ENCODE assay signal across 11 cellular contexts in the genomic region with DNA sequence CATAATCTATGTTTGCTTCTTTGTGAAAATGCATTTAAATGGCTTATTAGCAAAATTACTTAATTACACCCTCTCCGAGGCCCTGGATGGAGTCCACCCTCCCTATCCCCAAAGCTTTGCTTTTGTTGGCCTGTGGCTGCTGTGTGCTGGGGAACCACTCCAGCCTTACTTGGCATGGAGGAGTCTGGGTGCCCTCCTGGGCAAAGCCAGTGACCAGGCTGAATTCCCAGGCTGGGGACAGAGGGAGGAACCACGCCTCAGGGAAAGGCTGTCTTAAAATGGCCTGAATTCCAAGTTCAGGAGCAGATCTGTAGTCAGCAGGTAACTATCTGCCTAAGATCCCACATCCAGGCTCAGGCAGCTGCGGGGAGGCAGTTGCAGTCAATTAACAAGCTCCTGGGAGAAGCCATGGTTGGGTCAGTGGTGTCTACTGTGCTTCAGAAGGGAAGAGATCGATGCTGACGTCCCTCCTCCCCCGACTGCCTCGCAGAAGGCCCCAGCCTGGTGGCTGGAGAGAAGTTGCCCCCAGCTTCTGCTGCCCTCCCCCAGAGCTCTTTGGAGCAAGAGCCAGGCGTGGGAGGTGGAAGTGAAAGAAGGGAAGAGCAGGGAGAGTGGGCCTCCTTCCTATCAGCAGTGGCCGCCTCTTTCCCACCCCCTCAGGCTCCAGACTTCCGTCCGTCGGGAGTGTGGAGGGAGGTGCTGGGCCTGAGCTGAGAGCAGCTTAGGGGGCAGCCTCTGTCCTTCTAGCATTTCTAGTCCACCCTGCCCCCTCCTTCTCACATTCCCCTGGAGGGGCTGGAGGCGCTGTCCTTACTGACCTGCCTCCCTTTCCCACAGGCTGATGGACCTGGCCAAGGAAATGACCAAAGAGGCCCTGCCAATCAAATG. TPM values are rescaled to one million over a fixed set of nuclear protein-coding genes. Genes with fewer than 3 reads are reported as not detected.
DNase-seq lines count a peak whose midpoint lies in the region; ATAC-seq and TF ChIP-seq lines count a peak whose summit lies in the region.
"Had no signal": no experiment of that assay in that cellular context is flagged by ENCODE, and none has a peak within 500 bp of the region (broad histone marks: within the 10 kb centered on the region; RNA-seq: fewer than 3 reads in every experiment).

No MANE protein-coding gene starts in this region.

- H3K27me3 ChIP-seq in CD8-positive, alpha-beta memory T cell (ENCODE audit: insufficient read depth, low read length, poor library complexity, severe bottlenecking): no peaks in the 10 kb centered on the region
- H3K27me3 ChIP-seq in ovary: no peaks in the 10 kb centered on the region

- H3K27ac Mint-ChIP-seq in CD8-positive, alpha-beta memory T cell: peak overlapping the region in 1 of 8 donors; percentile 54
- H3K27ac Mint-ChIP-seq in activated naive CD4-positive, alpha-beta T cell treated with anti-CD3 and anti-CD28 coated beads, Interleukin-2, amount 50 U/mL, for 72 hours: no peak overlapping the region
- H3K27ac Mint-ChIP-seq: activated naive CD8-positive, alpha-beta T cell treated with anti-CD3 and anti-CD28 coated beads, Interleukin-2, amount 10 ng/mL, durations not matched to agents 7 days and 5 days had no signal

- H3K36me3 ChIP-seq in CD8-positive, alpha-beta memory T cell (ENCODE audit: insufficient read depth, low read length): no peaks in the 10 kb centered on the region
- H3K36me3 ChIP-seq in ovary: no peaks in the 10 kb centered on the region

- DNase-seq in CD8-positive, alpha-beta memory T cell: no peak
- DNase-seq in UCSD-AML1 (lab: John Stamatoyannopoulos, UW; ENCODE audit: unreplicated experiment): peak; percentile 82
- DNase-seq in head of caudate nucleus: peak in 27 of 42 donors; percentile 9 to 77 (median 54)
- peak; percentile 80 to 89 (median 85) for DNase-seq in ovary
- no peak for DNase-seq in activated CD4-positive, alpha-beta T cell treated with anti-CD3 and anti-CD28 coated beads for 4 hours
- DNase-seq in activated naive CD4-positive, alpha-beta T cell treated with anti-CD3 and anti-CD28 coated beads, Interleukin-2, amount 50 U/mL, for 72 hours (ENCODE audit: low spot score in 2 of 2): no peak
- no peak for DNase-seq in activated CD4-positive, alpha-beta T cell treated with anti-CD3 and anti-CD28 coated beads for 1 hour
- DNase-seq in activated naive CD4-positive, alpha-beta T cell (lab: John Stamatoyannopoulos, UW): no peak
- DNase-seq: activated naive CD8-positive, alpha-beta T cell treated with anti-CD3 and anti-CD28 coated beads, Interleukin-2, amount 10 ng/mL, durations not matched to agents 7 days and 5 days; COR-L47; NCI-H82 had no signal

- peaks cover 19% of the 10 kb centered on the region for H3K4me1 ChIP-seq in CD8-positive, alpha-beta memory T cell (ENCODE audit: insufficient read depth, low read length)
- peaks cover 13% of the 10 kb centered on the region for H3K4me1 ChIP-seq in ovary (ENCODE audit: insufficient read depth)

- peaks cover 0 to 8% of the 10 kb centered on the region in 2 donors for H3K27me3 Mint-ChIP-seq in CD8-positive, alpha-beta memory T cell

- no peaks in the 10 kb centered on the region for H3K9me3 Mint-ChIP-seq in CD8-positive, alpha-beta memory T cell
- no peaks in the 10 kb centered on the region for H3K9me3 Mint-ChIP-seq in activated naive CD4-positive, alpha-beta T cell treated with anti-CD3 and anti-CD28 coated beads, Interleukin-2, amount 50 U/mL, for 72 hours
- H3K9me3 Mint-ChIP-seq: activated naive CD8-positive, alpha-beta T cell treated with anti-CD3 and anti-CD28 coated beads, Interleukin-2, amount 10 ng/mL, durations not matched to agents 7 days and 5 days had no signal

- H3K36me3 Mint-ChIP-seq in CD8-positive, alpha-beta memory T cell: peaks cover 0 to 2% (median 0%) of the 10 kb centered on the region in 3 donors
- H3K36me3 Mint-ChIP-seq in activated naive CD4-positive, alpha-beta T cell treated with anti-CD3 and anti-CD28 coated beads, Interleukin-2, amount 50 U/mL, for 72 hours: no peaks in the 10 kb centered on the region
- H3K36me3 Mint-ChIP-seq: activated naive CD8-positive, alpha-beta T cell treated with anti-CD3 and anti-CD28 coated beads, Interleukin-2, amount 10 ng/mL, durations not matched to agents 7 days and 5 days had no signal

- H3K9me3 ChIP-seq in CD8-positive, alpha-beta memory T cell (ENCODE audit: low read length): no peaks in the 10 kb centered on the region
- H3K9me3 ChIP-seq in ovary: no peaks in the 10 kb centered on the region

- 10 to 19% (median 11%) methylated on average over 13 of the region's 13 CpGs for WGBS in ovary, 3 donors

- no peak for ATAC-seq in activated naive CD4-positive, alpha-beta T cell treated with anti-CD3 and anti-CD28 coated beads, Interleukin-2, amount 50 U/mL, for 72 hours

- TF ChIP-seq EP300 in ovary (IDR thresholded peaks at IDR 0.05): no peak

- POLR2A ChIA-PET in CD8-positive, alpha-beta memory T cell (lab: Charles Lee): interaction anchor here (0.6 kb wide), 1 partner anchor 58 kb away, joined by 3 read pairs; no protein-coding TSS in a partner anchor

- H3K27ac ChIP-seq in CD8-positive, alpha-beta memory T cell (ENCODE audit: low read depth, low read length): peak overlapping the region; percentile 14
- peak overlapping the region; percentile 68 to 79 for H3K27ac ChIP-seq in ovary

- CTCF ChIA-PET in CD8-positive, alpha-beta memory T cell (lab: Charles Lee): interaction anchor here (0.8 to 1.5 kb wide), 2 partner anchors 12 kb away, joined by 3 to 4 read pairs; no protein-coding TSS in a partner anchor

- peaks cover 11 to 19% (median 15%) of the 10 kb centered on the region in 3 donors for H3K4me1 Mint-ChIP-seq in CD8-positive, alpha-beta memory T cell

- H3K4me3 ChIP-seq in CD8-positive, alpha-beta memory T cell (ENCODE audit: low read length): no peak overlapping the region
- H3K4me3 ChIP-seq in ovary: no peak overlapping the region

- no peak for TF ChIP-seq POLR2A in ovary (IDR thresholded peaks at IDR 0.05)

- H3K4me3 Mint-ChIP-seq in CD8-positive, alpha-beta memory T cell: no peak overlapping the region
- H3K4me3 Mint-ChIP-seq: activated naive CD8-positive, alpha-beta T cell treated with anti-CD3 and anti-CD28 coated beads, Interleukin-2, amount 10 ng/mL, durations not matched to agents 7 days and 5 days had no signal

- intact Hi-C loops in head of caudate nucleus (cut with DNase I) (no loop called here), ovary (cut with DNase I) (no loop called here)

- no peak for TF ChIP-seq CTCF in ovary (IDR thresholded peaks at IDR 0.05)

RNA-seq across cellular contexts. Expression of gene VASH1, which starts 11.3 kb away (rescaled TPM):
- 1 to 10 TPM; 5.7 to 6.3 TPM for total RNA-seq in CD8-positive, alpha-beta memory T cell
- polyA plus RNA-seq in CD8-positive, alpha-beta memory T cell: 1.4 TPM
- 10 to 100 TPM in 5 of 7 donors, 1 to 10 TPM in 2; 5.1 to 23.8 (median 16.7) TPM for total RNA-seq in ovary
- polyA plus RNA-seq in ovary: 10 to 100 TPM; 10.9 to 21.6 TPM
- 1 to 10 TPM; 1.8 to 6.5 TPM for total RNA-seq in activated naive CD4-positive, alpha-beta T cell treated with anti-CD3 and anti-CD28 coated beads, Interleukin-2, amount 50 U/mL, for 72 hours

RNA-seq across cellular contexts. Expression of gene ANGEL1, which starts 40.1 kb away (rescaled TPM):
- 10 to 100 TPM; 16.0 to 17.1 TPM for total RNA-seq in CD8-positive, alpha-beta memory T cell
- polyA plus RNA-seq in CD8-positive, alpha-beta memory T cell: 19.7 TPM
- 10 to 100 TPM; 13.9 to 24.4 (median 19.4) TPM for total RNA-seq in ovary
- polyA plus RNA-seq in ovary: 10 to 100 TPM; 13.8 to 26.0 TPM
- 10 to 100 TPM; 14.6 to 15.4 TPM for total RNA-seq in activated naive CD4-positive, alpha-beta T cell treated with anti-CD3 and anti-CD28 coated beads, Interleukin-2, amount 50 U/mL, for 72 hours

RNA-seq across cellular contexts. Expression of gene LRRC74A, which starts 53.7 kb away (rescaled TPM):
- total RNA-seq in CD8-positive, alpha-beta memory T cell: not detected
- polyA plus RNA-seq in CD8-positive, alpha-beta memory T cell: not detected
- under 1 TPM in 1 of 7 donors, not detected in 6; 0.12 TPM for total RNA-seq in ovary
- polyA plus RNA-seq in ovary: under 1 TPM in 1 of 2 donors, not detected in 1; 0.10 TPM
- total RNA-seq in activated naive CD4-positive, alpha-beta T cell treated with anti-CD3 and anti-CD28 coated beads, Interleukin-2, amount 50 U/mL, for 72 hours: not detected
- total RNA-seq: activated naive CD8-positive, alpha-beta T cell treated with anti-CD3 and anti-CD28 coated beads, Interleukin-2, amount 10 ng/mL, durations not matched to agents 7 days and 5 days had no signal

Comparison
In these comparisons a context has a peak if more than half of its experiments do, and no peak if none do; other contexts are left out.
1. DNase-seq: peak in UCSD-AML1 (single experiment), head of caudate nucleus (27 of 42) and ovary (5 of 5); none in CD8-positive, alpha-beta memory T cell (0 of 5), activated CD4-positive, alpha-beta T cell treated with anti-CD3 and anti-CD28 coated beads for 4 hours (0 of 2), activated naive CD4-positive, alpha-beta T cell treated with anti-CD3 and anti-CD28 coated beads, Interleukin-2, amount 50 U/mL, for 72 hours (0 of 2), activated CD4-positive, alpha-beta T cell treated with anti-CD3 and anti-CD28 coated beads for 1 hour (single experiment) and activated naive CD4-positive, alpha-beta T cell (0 of 4).